9 cellular contexts compared by ENCODE assay signal in the genomic region with DNA sequence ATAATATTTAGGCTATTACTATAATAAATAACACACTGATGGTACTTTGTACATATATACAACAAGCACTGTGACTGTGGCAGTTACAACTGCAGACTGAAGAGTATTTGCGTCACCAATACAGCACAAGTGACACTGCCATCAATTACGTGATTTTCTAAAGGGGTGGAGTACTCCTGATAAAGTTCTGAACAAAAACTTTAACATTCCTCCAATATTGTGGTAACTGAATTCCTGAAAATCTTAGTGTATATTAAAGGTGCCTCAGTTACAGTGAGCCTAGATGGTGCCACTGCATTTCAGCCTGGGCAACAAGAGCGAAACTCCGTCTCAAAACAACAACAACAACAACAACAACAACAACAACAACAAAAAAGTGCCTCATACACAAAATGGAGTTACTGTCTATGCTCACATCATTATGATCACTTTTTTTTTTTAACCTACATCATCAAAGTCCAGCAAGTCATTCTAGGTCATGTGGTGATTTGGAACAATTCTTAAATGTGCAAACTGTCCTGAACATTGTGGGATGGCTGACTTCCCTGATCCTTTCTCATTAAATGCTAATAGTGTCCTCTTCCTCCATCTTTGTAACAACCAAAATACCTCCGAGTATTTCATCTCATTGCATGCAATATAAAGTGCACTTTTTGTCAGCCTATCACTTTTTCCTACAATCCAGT.
"Had no signal": no experiment of that assay in that cellular context is flagged by ENCODE, and none has a peak within 500 bp of the region (broad histone marks: within the 10 kb centered on the region; RNA-seq: fewer than 3 reads in every experiment).

No MANE protein-coding gene starts in this region.

- H3K36me3 ChIP-seq: HAP-1 had no signal

- H2AFZ ChIP-seq: GM23248 had no signal

- H3K27ac ChIP-seq: GM23248 had no signal

- ATAC-seq: HCT116 had no signal

- DNase-seq: GM23248, GOT3, H7, HFFc6, KG1 had no signal

- H3K9ac ChIP-seq: GM23248 had no signal

- H3K27ac Mint-ChIP-seq: HFFc6, IgD-negative memory B cell had no signal

- H3K9me3 Mint-ChIP-seq: HFFc6, IgD-negative memory B cell had no signal

- FAIRE-seq: HTR-8/SVneo had no signal

- H3K4me3 ChIP-seq: GM23248, HAP-1 had no signal

- H3K9me3 ChIP-seq: HAP-1 had no signal

- H3K4me3 Mint-ChIP-seq: HFFc6, IgD-negative memory B cell had no signal
